In genomic region chr5:68251804-68252648, GRCh38 we compare ENCODE assay signal across 8 cellular contexts. TPM values are rescaled to one million over a fixed set of nuclear protein-coding genes. Genes with fewer than 3 reads are reported as not detected.
DNase-seq lines count a peak whose midpoint lies in the region; ATAC-seq and TF ChIP-seq lines count a peak whose summit lies in the region.

No MANE protein-coding gene starts in this region.

- peak overlapping the region; percentile 81 for H3K27ac ChIP-seq in muscle layer of colon (ENCODE audit: low read depth, low read length)
- peak overlapping the region; percentile 79 to 82 for H3K27ac ChIP-seq in uterus

- no peaks in the 10 kb centered on the region for H3K27me3 ChIP-seq in muscle layer of colon (ENCODE audit: control insufficient read depth in 1 of 2, insufficient read depth in 2 of 2, low read length in 2 of 2)
- H3K27me3 ChIP-seq in uterus = no peaks in the 10 kb centered on the region

- peak overlapping the region in 1 of 2 donors; percentile 43 for H3K4me3 ChIP-seq in muscle layer of colon (ENCODE audit: low read depth in 1 of 2, low read length in 2 of 2)
- peak overlapping the region in 1 of 2 donors; percentile 10 for H3K4me3 ChIP-seq in uterus

- no peaks in the 10 kb centered on the region for H3K27me3 Mint-ChIP-seq in activated naive CD4-positive, alpha-beta T cell treated with anti-CD3 and anti-CD28 coated beads, Interleukin-2, amount 10 ng/mL, durations not matched to agents 7 days and 5 days
- no peaks in the 10 kb centered on the region for H3K27me3 Mint-ChIP-seq in dendritic cell treated with granulocyte-macrophage colony-stimulating factor and Interleukin-4, amounts not matched to agents 40 ng/mL and 50 ng/mL, for 4 days

- CTCF ChIA-PET in activated naive CD4-positive, alpha-beta T cell treated with anti-CD3 and anti-CD28 coated beads, Interleukin-2, amount 10 ng/mL, durations not matched to agents 7 days and 5 days (lab: Charles Lee) = interaction anchor here (0.7 to 2.5 kb wide), 14 partner anchors 8 to 1043 kb away, joined by 3 to 16 read pairs (median 4); partner anchors contain the start of gene PIK3R1

- DNase-seq in activated naive CD4-positive, alpha-beta T cell treated with anti-CD3 and anti-CD28 coated beads, Interleukin-2, amount 10 ng/mL, durations not matched to agents 7 days and 5 days = no peak
- DNase-seq in activated naive CD4-positive, alpha-beta T cell (lab: John Stamatoyannopoulos, UW) = no peak
- DNase-seq in uterus (peak; percentile 74 to 86), NOMO-1 treated with dmso at 0.1 percent for 144 hours (lab: John Stamatoyannopoulos, UW; ENCODE audit: unreplicated experiment) (no peak), DMS53 treated with DMSO at 0.1 percent for 48 hours (lab: John Stamatoyannopoulos, UW; ENCODE audit: unreplicated experiment) (no peak)

- H3K4me3 Mint-ChIP-seq in activated naive CD4-positive, alpha-beta T cell treated with anti-CD3 and anti-CD28 coated beads, Interleukin-2, amount 10 ng/mL, durations not matched to agents 7 days and 5 days = no peak overlapping the region
- peak overlapping the region; percentile 4 for H3K4me3 Mint-ChIP-seq in dendritic cell treated with granulocyte-macrophage colony-stimulating factor and Interleukin-4, amounts not matched to agents 40 ng/mL and 50 ng/mL, for 4 days

- H3K9me3 ChIP-seq in muscle layer of colon (ENCODE audit: low read length) = no peaks in the 10 kb centered on the region
- no peaks in the 10 kb centered on the region for H3K9me3 ChIP-seq in uterus

- H3K4me1 Mint-ChIP-seq in activated naive CD4-positive, alpha-beta T cell treated with anti-CD3 and anti-CD28 coated beads, Interleukin-2, amount 10 ng/mL, durations not matched to agents 7 days and 5 days = peaks cover 80% of the 10 kb centered on the region
- H3K4me1 Mint-ChIP-seq in dendritic cell treated with granulocyte-macrophage colony-stimulating factor and Interleukin-4, amounts not matched to agents 40 ng/mL and 50 ng/mL, for 4 days (ENCODE audit: low read depth) = peaks cover 81% of the 10 kb centered on the region

- no peaks in the 10 kb centered on the region for H3K9me3 Mint-ChIP-seq in activated naive CD4-positive, alpha-beta T cell treated with anti-CD3 and anti-CD28 coated beads, Interleukin-2, amount 10 ng/mL, durations not matched to agents 7 days and 5 days
- no peaks in the 10 kb centered on the region for H3K9me3 Mint-ChIP-seq in dendritic cell treated with granulocyte-macrophage colony-stimulating factor and Interleukin-4, amounts not matched to agents 40 ng/mL and 50 ng/mL, for 4 days

- peak overlapping the region; percentile 18 for H3K9ac ChIP-seq in muscle layer of colon (ENCODE audit: low read length)

- no peak for ATAC-seq in GM21360 (IDR thresholded peaks at IDR 0.05; ENCODE audit: unreplicated experiment)

- intact Hi-C loops in dendritic cell treated with granulocyte-macrophage colony-stimulating factor and Interleukin-4, amounts not matched to agents 40 ng/mL and 50 ng/mL, for 4 days (cut with micrococcal nuclease) = loop anchor here (2.0 to 10.0 kb wide), 3 partner anchors 35 to 1005 kb away; no protein-coding TSS in a partner anchor
- intact Hi-C loops in uterus (cut with DNase I; ENCODE audit: low total_unique reads) = loop anchor here (5.0 kb wide), 1 partner anchor 35 kb away; the partner anchor contains the start of gene PIK3R1

- TF ChIP-seq CTCF in uterus (IDR thresholded peaks at IDR 0.05) = no peak

- H3K36me3 Mint-ChIP-seq in activated naive CD4-positive, alpha-beta T cell treated with anti-CD3 and anti-CD28 coated beads, Interleukin-2, amount 10 ng/mL, durations not matched to agents 7 days and 5 days = peaks cover 25% of the 10 kb centered on the region
- peaks cover 35% of the 10 kb centered on the region for H3K36me3 Mint-ChIP-seq in dendritic cell treated with granulocyte-macrophage colony-stimulating factor and Interleukin-4, amounts not matched to agents 40 ng/mL and 50 ng/mL, for 4 days (ENCODE audit: low read depth)

- peaks cover 92% of the 10 kb centered on the region for H3K4me1 ChIP-seq in muscle layer of colon (ENCODE audit: insufficient read depth, low read length)
- H3K4me1 ChIP-seq in uterus = peaks cover 12 to 42% of the 10 kb centered on the region in 2 donors

- TF ChIP-seq POLR2A in uterus (IDR thresholded peaks at IDR 0.05) = peak in 1 of 2 donors; percentile 19

- H3K27ac Mint-ChIP-seq in activated naive CD4-positive, alpha-beta T cell treated with anti-CD3 and anti-CD28 coated beads, Interleukin-2, amount 10 ng/mL, durations not matched to agents 7 days and 5 days = peak overlapping the region; percentile 75
- peak overlapping the region; percentile 73 for H3K27ac Mint-ChIP-seq in dendritic cell treated with granulocyte-macrophage colony-stimulating factor and Interleukin-4, amounts not matched to agents 40 ng/mL and 50 ng/mL, for 4 days

- H3K36me3 ChIP-seq in muscle layer of colon (ENCODE audit: insufficient read depth, low read length) (no peaks in the 10 kb centered on the region), uterus (no peaks in the 10 kb centered on the region)

RNA-seq across cellular contexts. Expression of gene PIK3R1, which starts 36.5 kb away (rescaled TPM):
- total RNA-seq in uterus = 100 to 1,000 TPM; 101 to 358 (median 190) TPM

Comparison
In these comparisons a context has a peak if more than half of its experiments do, and no peak if none do; other contexts are left out.
1. DNase-seq: peak in uterus (2 of 2); none in activated naive CD4-positive, alpha-beta T cell treated with anti-CD3 and anti-CD28 coated beads, Interleukin-2, amount 10 ng/mL, durations not matched to agents 7 days and 5 days (single experiment), activated naive CD4-positive, alpha-beta T cell (0 of 4), NOMO-1 treated with dmso at 0.1 percent for 144 hours (single experiment) and DMS53 treated with DMSO at 0.1 percent for 48 hours (single experiment).